Comparison of ENCODE assay signal across 1 cellular context in the genomic region with DNA sequence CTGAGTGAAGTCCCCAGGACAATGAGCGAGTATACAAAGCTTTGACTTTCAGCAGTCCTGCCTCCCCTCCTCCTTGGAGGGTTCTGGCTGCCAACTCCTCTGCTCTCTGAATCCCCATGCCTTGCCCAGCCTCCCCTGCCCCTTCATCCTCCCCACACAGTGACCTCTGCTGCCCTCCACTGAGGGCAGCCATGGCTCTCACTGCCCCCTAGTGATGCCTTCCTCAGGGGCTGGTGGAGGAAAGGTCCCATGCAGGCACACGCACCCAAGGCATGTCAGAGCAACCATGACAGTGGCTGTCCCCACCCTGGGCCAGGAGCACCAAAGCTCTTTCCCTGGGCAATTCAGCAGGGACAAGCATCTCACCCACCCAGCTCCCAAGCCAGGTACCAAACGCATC.
TF ChIP-seq lines count a peak whose summit lies in the region.

No MANE protein-coding gene starts in this region.

TF ChIP-seq in HepG2, 621 proteins besides CTCF, POLR2A, EP300 and RAD21:
- TF ChIP-seq NR2F6 (IDR thresholded peaks at IDR 0.05) (peak; percentile 38; the same call in 1 of the 2 replicates), NR2F6 (CRISPR knock-in tag; IDR thresholded peaks at IDR 0.05) (peak; percentile 64; the same call in 1 of the 2 replicates), FOSL2 (CRISPR knock-in tag; IDR thresholded peaks at IDR 0.05) (no peak)
